ENCODE assay signal across 17 cellular contexts in the genomic region with DNA sequence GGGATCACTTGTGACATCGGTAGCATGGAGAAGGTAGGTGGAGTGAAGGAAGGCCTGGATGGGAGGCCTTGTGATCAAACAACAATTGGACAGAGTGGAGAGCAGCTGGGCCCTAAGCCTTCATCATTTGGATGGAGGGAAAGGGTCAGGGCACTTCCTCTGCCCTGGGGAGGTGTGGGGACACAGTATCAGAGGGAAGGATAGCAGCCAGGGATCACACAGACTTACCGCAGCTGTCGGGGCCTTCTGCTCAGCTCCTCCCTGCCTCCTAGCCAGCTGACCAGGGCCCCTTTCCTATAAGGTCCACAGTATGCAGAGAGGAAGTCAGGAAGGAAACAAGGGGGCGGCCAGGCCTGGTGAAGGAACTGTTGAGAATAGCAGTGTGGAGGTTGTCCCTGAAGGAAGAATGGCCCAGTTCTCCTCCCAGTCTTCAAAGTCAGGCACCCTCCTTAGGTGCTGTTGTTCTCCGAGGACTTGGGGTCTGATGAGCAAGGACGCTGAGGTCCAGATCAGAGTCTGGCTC.
DNase-seq lines count a peak whose midpoint lies in the region; TF ChIP-seq lines count a peak whose summit lies in the region.
"Had no signal": no experiment of that assay in that cellular context is flagged by ENCODE, and none has a peak within 500 bp of the region (broad histone marks: within the 10 kb centered on the region; RNA-seq: fewer than 3 reads in every experiment).

No MANE protein-coding gene starts in this region.

- no peak overlapping the region for H3K4me2 ChIP-seq in neuronal stem cell (ENCODE audit: insufficient read depth, low read length, poor library complexity, severe bottlenecking)

- H3K79me1 ChIP-seq in neuronal stem cell (ENCODE audit: low read depth, low read length), result no peaks in the 10 kb centered on the region

- H3K14ac ChIP-seq in neuronal stem cell (ENCODE audit: low read length), result no peak overlapping the region

- H3K4me3 ChIP-seq in SJCRH30, result no peak overlapping the region
- H3K4me3 ChIP-seq in neuronal stem cell (ENCODE audit: low read length in 2 of 2), result no peak overlapping the region
- no peak overlapping the region for H3K4me3 ChIP-seq in esophagus squamous epithelium

- peaks cover 31% of the 10 kb centered on the region for H3K4me1 Mint-ChIP-seq in endothelial cell (ENCODE audit: unreplicated experiment)

- no peak overlapping the region for H2BK12ac ChIP-seq in neuronal stem cell (ENCODE audit: low read length)

- H3K9me3 ChIP-seq in SJCRH30 (replicated peaks), result no peaks in the 10 kb centered on the region
- H3K9me3 ChIP-seq in neuronal stem cell (replicated peaks in 1 of 2; ENCODE audit: control insufficient read depth in 2 of 2, insufficient read depth in 1 of 2, low read depth in 1 of 2, low read length in 2 of 2), result no peaks in the 10 kb centered on the region
- H3K9me3 ChIP-seq in esophagus squamous epithelium, result no peaks in the 10 kb centered on the region
- H3K9me3 ChIP-seq: BE2C had no signal

- WGBS in neuronal stem cell (ENCODE audit: extremely low coverage in 2 of 2, insufficient read length in 2 of 2, insufficient replicate concordance in 1 of 2), 2 donors, result no CpG with 5 or more reads among the region's 6 CpGs
- WGBS in esophagus squamous epithelium, 2 donors, result 76 to 83% methylated on average over 5 to 6 of the region's 6 CpGs

- H3K18ac ChIP-seq in neuronal stem cell (ENCODE audit: low read length), result peak overlapping the region; percentile 13

- no peak overlapping the region for H3K4ac ChIP-seq in neuronal stem cell (ENCODE audit: low read length)

- H3K9ac ChIP-seq in neuronal stem cell (ENCODE audit: low read depth, low read length, poor library complexity), result peak overlapping the region; percentile 36

- H3K4me3 Mint-ChIP-seq in endothelial cell (ENCODE audit: unreplicated experiment), result peak overlapping the region; percentile 23
- H3K4me3 Mint-ChIP-seq: CD4-positive, alpha-beta T cell; HFFc6 had no signal

- no peak for TF ChIP-seq POLR2A in esophagus squamous epithelium (IDR thresholded peaks at IDR 0.05)

- no peaks in the 10 kb centered on the region for H3K36me3 ChIP-seq in SJCRH30
- H3K36me3 ChIP-seq in neuronal stem cell (replicated peaks in 1 of 2; ENCODE audit: control insufficient read depth in 2 of 2, insufficient read depth in 2 of 2, low read length in 2 of 2), result no peaks in the 10 kb centered on the region
- H3K36me3 ChIP-seq in esophagus squamous epithelium, result no peaks in the 10 kb centered on the region
- H3K36me3 ChIP-seq: BE2C had no signal

- peaks cover 5% of the 10 kb centered on the region for H3K9me3 Mint-ChIP-seq in endothelial cell (ENCODE audit: unreplicated experiment)
- H3K9me3 Mint-ChIP-seq: CD4-positive, alpha-beta T cell; HFFc6 had no signal

- H2BK5ac ChIP-seq in neuronal stem cell (ENCODE audit: low read length), result no peak overlapping the region

- no peak overlapping the region for H2BK120ac ChIP-seq in neuronal stem cell (ENCODE audit: low read depth, low read length)

- peak overlapping the region; percentile 66 for H2AFZ ChIP-seq in neuronal stem cell (ENCODE audit: low read length)

- peak overlapping the region; percentile 91 for H3K27ac Mint-ChIP-seq in endothelial cell (ENCODE audit: unreplicated experiment)
- H3K27ac Mint-ChIP-seq: CD4-positive, alpha-beta T cell; HFFc6 had no signal

- no peaks in the 10 kb centered on the region for H3K27me3 ChIP-seq in SJCRH30
- H3K27me3 ChIP-seq in neuronal stem cell (ENCODE audit: control insufficient read depth in 3 of 3, insufficient read depth in 3 of 3, low read depth in 1 of 3, low read length in 3 of 3), result no peaks in the 10 kb centered on the region
- H3K27me3 ChIP-seq in esophagus squamous epithelium, result no peaks in the 10 kb centered on the region
- H3K27me3 ChIP-seq: BE2C had no signal

- no peak overlapping the region for H3K27ac ChIP-seq in SJCRH30
- no peak overlapping the region for H3K27ac ChIP-seq in neuronal stem cell (replicated peaks; ENCODE audit: low read length)
- no peak overlapping the region for H3K27ac ChIP-seq in esophagus squamous epithelium

- H2BK15ac ChIP-seq in neuronal stem cell (ENCODE audit: low read length), result no peak overlapping the region

- 0 out of 2 replicates have a peak, but pooled peaks cover 2% of the 10 kb centered on the region for H3K4me1 ChIP-seq in SJCRH30
- H3K4me1 ChIP-seq in neuronal stem cell (ENCODE audit: control insufficient read depth in 2 of 2, insufficient read depth in 1 of 2, low read depth in 1 of 2, low read length in 2 of 2), result peaks cover 0 to 3% of the 10 kb centered on the region in 2 donors
- peaks cover 6 to 11% (median 9%) of the 10 kb centered on the region in 3 donors for H3K4me1 ChIP-seq in esophagus squamous epithelium
- H3K4me1 ChIP-seq: BE2C had no signal

- peak; percentile 21 for DNase-seq in CD1c-positive myeloid dendritic cell (ENCODE audit: extremely low spot score)
- peak; percentile 32 to 61 for DNase-seq in SJCRH30
- DNase-seq in endothelial cell (ENCODE audit: low spot score), result peak; percentile 42
- DNase-seq in neuronal stem cell (ENCODE audit: low spot score), result no peak
- no peak for DNase-seq in ACHN
- no peak for DNase-seq in SHP77 treated with DMSO at 0.1 percent for 48 hours (lab: John Stamatoyannopoulos, UW)
- DNase-seq in activated T-cell treated with anti-CD3 and anti-CD28 coated beads for 4 hours, result no peak
- no peak for DNase-seq in esophagus squamous epithelium (lab: John Stamatoyannopoulos, UW)
- DNase-seq: BE2C; CD4-positive, alpha-beta T cell; DND-41; HFFc6; Karpas-422; NCI-H1694; NCI-H2081; NCI-H2171 treated with DMSO at 0.1 percent for 48 hours; NCI-H524 treated with DMSO at 0.1 percent for 48 hours had no signal

- intact Hi-C loops in esophagus squamous epithelium (cut with DNase I), result loop anchor here (5.0 kb wide), 1 partner anchor 203 kb away; no protein-coding TSS in a partner anchor

- peak overlapping the region; percentile 26 for H2AK5ac ChIP-seq in neuronal stem cell (ENCODE audit: low read depth, low read length)

- H4K91ac ChIP-seq in neuronal stem cell (ENCODE audit: low read depth, low read length, poor library complexity), result no peak overlapping the region

- peaks cover 12% of the 10 kb centered on the region for H3K36me3 Mint-ChIP-seq in endothelial cell (ENCODE audit: low read depth, unreplicated experiment)

- TF ChIP-seq CTCF in endothelial cell (IDR thresholded peaks at IDR 0.05; ENCODE audit: unreplicated experiment) (no peak), esophagus squamous epithelium (IDR thresholded peaks at IDR 0.05) (no peak)

- H3K23ac ChIP-seq in neuronal stem cell (ENCODE audit: low read depth, low read length, poor library complexity), result no peak overlapping the region

- no peak overlapping the region for H4K8ac ChIP-seq in neuronal stem cell (ENCODE audit: low read depth, low read length)

- in situ Hi-C loops in ACHN (cut with HindIII; ENCODE audit: low pct_ligation_motif_present, low pct_unique_long_range_greater_than_20kb, low sequenced_read_pairs), result no loop called here

- peaks cover 7% of the 10 kb centered on the region for H3K27me3 Mint-ChIP-seq in endothelial cell (ENCODE audit: unreplicated experiment)
- H3K27me3 Mint-ChIP-seq: CD4-positive, alpha-beta T cell had no signal

Comparison
In these comparisons a context has a peak if more than half of its experiments do, and no peak if none do; other contexts are left out.
1. DNase-seq: peak in CD1c-positive myeloid dendritic cell (single experiment), SJCRH30 (2 of 2) and endothelial cell (single experiment); none in neuronal stem cell (single experiment), ACHN (single experiment), SHP77 treated with DMSO at 0.1 percent for 48 hours (single experiment), activated T-cell treated with anti-CD3 and anti-CD28 coated beads for 4 hours (single experiment) and esophagus squamous epithelium (single experiment).